Comparison of ENCODE assay signal across 8 cellular contexts in genomic region chr16:47143677-47144558, GRCh38. TPM values are rescaled to one million over a fixed set of nuclear protein-coding genes. Genes with fewer than 3 reads are reported as not detected.
DNase-seq lines count a peak whose midpoint lies in the region; ATAC-seq and TF ChIP-seq lines count a peak whose summit lies in the region.

NETO2 (minus strand) TSS chr16:47143945; CDS start chr16:47143612, 333 bp downstream.

- H3K4me1 ChIP-seq in adrenal gland (replicated peaks in 1 of 2) (no peaks in the 10 kb centered on the region), right cardiac atrium (ENCODE audit: control insufficient read depth, insufficient read depth, low read length) (no peaks in the 10 kb centered on the region)

- peak within 1 kb of the TSS; percentile 79 for H3K4me3 ChIP-seq in GM06990 (replicated peaks; ENCODE audit: low read depth, low read length)
- peak within 1 kb of the TSS in 2 of 4 donors; percentile 47 to 78 for H3K4me3 ChIP-seq in adrenal gland
- H3K4me3 ChIP-seq in right cardiac atrium (ENCODE audit: low read length): peak within 1 kb of the TSS; percentile 77

- H3K27me3 ChIP-seq in GM06990 (replicated peaks; ENCODE audit: control insufficient read depth, insufficient read depth, low read length) (no peaks in the 10 kb centered on the region), adrenal gland (no peaks in the 10 kb centered on the region), right cardiac atrium (ENCODE audit: control insufficient read depth, insufficient read depth) (no peaks in the 10 kb centered on the region)

- H3K27ac ChIP-seq in adrenal gland (peak within 1 kb of the TSS in 4 of 5 donors; percentile 16 to 79 (median 67)), right cardiac atrium (ENCODE audit: low read length) (no peak within 1 kb of the TSS)

- no peaks in the 10 kb centered on the region for H3K36me3 Mint-ChIP-seq in T-cell

- H3K27ac Mint-ChIP-seq in T-cell: no peak within 1 kb of the TSS

- H3K4me1 Mint-ChIP-seq in T-cell: peaks cover 15 to 22% (median 19%) of the 10 kb centered on the region in 3 donors

- H3K36me3 ChIP-seq in GM06990 (ENCODE audit: control insufficient read depth, insufficient read depth, low read length) (no peaks in the 10 kb centered on the region), adrenal gland (replicated peaks in 1 of 2) (no peaks in the 10 kb centered on the region)

- in situ Hi-C loops in KBM-7 (cut with MboI; ENCODE audit: low pct_unique_long_range_greater_than_20kb, low sequenced_read_pairs): loop anchor here (25.0 kb wide), 1 partner anchor 968 kb away; no protein-coding TSS in a partner anchor

- peak; percentile 82 for DNase-seq in GM06990 (ENCODE audit: extremely low read depth, insufficient read length)
- DNase-seq in KBM-7: peak; percentile 69
- peak in 33 of 34 experiments; percentile 23 to 67 (median 45) for DNase-seq in T-cell
- DNase-seq in adrenal gland: peak; percentile 35 to 71 (median 58)
- DNase-seq in right cardiac atrium: peak; percentile 51 to 79 (median 77)
- DNase-seq in retina: peak; percentile 90
- no peak for DNase-seq in dedifferentiated amniotic fluid mesenchymal stem cell (ENCODE audit: extremely low spot score)

- POLR2A ChIA-PET in T-cell (lab: Charles Lee): no interaction called here

- ATAC-seq in GM21737 (IDR thresholded peaks at IDR 0.05; ENCODE audit: unreplicated experiment) (peak; percentile 55), T-cell (replicated peaks in 1 of 4) (peak; percentile 74 to 81 (median 80)), right cardiac atrium (peak; percentile 68 to 73)

- H3K4me3 Mint-ChIP-seq in T-cell: peak within 1 kb of the TSS; percentile 71 to 84 (median 78)

- no peaks in the 10 kb centered on the region for H3K9me3 Mint-ChIP-seq in T-cell

- CTCF ChIA-PET in T-cell (lab: Charles Lee): interaction anchor here (0.6 to 3.0 kb wide), 6 partner anchors 13 to 1479 kb away, joined by 3 to 18 read pairs (median 5); no protein-coding TSS in a partner anchor

- intact Hi-C loops in adrenal gland (cut with DNase I) (loop anchor here (5.0 to 10.0 kb wide), 6 partner anchors 109 to 1013 kb away; partner anchors contain the start of gene ABCC12 (in 2 of the 2)), right cardiac atrium (cut with DNase I) (loop anchor here in 2 of 4 donors (5.0 to 10.0 kb wide), 4 partner anchors 109 to 1018 kb away; partner anchors contain the start of gene ABCC12 (in 1 of the 2))

- 0 to 1% (median 0%) methylated on average over 8 to 130 of the region's 130 CpGs for WGBS in adrenal gland, 4 donors
- 3% methylated on average over 130 of the region's 130 CpGs for WGBS in right cardiac atrium

- H3K27me3 Mint-ChIP-seq in T-cell: peaks cover 19 to 22% of the 10 kb centered on the region in 2 donors

- H3K9me3 ChIP-seq in adrenal gland (replicated peaks in 1 of 3) (no peaks in the 10 kb centered on the region), right cardiac atrium (ENCODE audit: control insufficient read depth, low read length) (no peaks in the 10 kb centered on the region)

- peak in 1 of 2 donors; percentile 38 for TF ChIP-seq POLR2A in adrenal gland (IDR thresholded peaks at IDR 0.05)

- TF ChIP-seq CTCF in GM06990 (IDR thresholded peaks at IDR 0.05; ENCODE audit: insufficient read depth, low read length, poor library complexity, severe bottlenecking): peak; percentile 78
- TF ChIP-seq CTCF in adrenal gland (IDR thresholded peaks at IDR 0.05): peak; percentile 20 to 57 (median 46)

RNA-seq across cellular contexts. Expression of gene NETO2, which starts in this region (rescaled TPM):
- total RNA-seq in T-cell: 1 to 10 TPM; 1.4 to 4.1 (median 2.1) TPM
- total RNA-seq in adrenal gland: 10 to 100 TPM in 4 of 8 donors, 1 to 10 TPM in 4; 1.9 to 13.1 (median 9.8) TPM
- 10 to 100 TPM in 1 of 3 donors, 1 to 10 TPM in 2; 2.9 to 46.3 (median 6.3) TPM for polyA plus RNA-seq in adrenal gland
- 1 to 10 TPM in 3 of 4 donors, under 1 TPM in 1; 0.97 to 1.8 (median 1.4) TPM for total RNA-seq in right cardiac atrium
- polyA plus RNA-seq in right cardiac atrium: 0.41 TPM
